8 cellular contexts compared by ENCODE assay signal in the genomic region with DNA sequence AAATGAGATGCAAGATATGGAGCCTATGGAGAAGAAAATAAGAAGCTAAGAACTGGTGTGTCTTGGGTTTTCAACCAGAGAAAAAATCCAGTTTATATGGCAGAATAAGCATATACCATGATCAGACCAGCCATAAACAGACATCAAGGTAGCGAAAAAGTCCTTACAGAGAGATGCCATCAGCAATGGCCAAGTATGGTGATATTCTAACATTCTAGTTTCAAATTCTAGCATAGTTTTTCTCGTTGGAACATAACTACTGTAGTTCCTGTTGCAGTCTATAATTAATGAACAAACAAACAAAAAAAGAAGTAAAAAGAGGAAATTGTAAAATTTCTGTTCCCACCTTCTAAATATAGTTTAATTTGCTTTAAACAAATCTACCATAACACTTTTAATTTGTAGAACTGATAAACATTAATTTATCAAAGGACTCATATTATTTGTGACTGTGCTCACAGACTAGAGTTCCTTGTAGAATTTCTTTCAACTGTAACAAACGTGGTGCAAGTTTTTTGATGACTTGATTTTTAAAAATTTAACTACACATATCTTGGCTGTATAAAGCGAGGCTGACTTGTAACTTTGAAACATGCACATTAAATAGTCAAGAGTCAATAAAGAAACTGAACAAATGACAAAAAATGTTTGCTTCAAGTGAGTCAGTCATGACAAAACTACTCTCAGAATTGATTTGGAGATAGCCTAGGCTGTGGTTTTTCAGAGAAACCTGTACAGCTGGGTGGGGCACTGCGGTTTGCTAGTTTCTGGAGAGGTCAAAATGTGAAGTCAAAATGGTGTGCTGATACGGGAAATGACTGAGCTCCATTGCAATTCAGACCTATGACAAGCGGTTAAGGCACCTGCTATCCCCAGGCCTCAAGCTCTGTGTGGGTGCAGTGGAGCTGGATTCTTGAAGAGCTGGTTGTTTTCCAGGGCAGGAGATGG. TPM values are rescaled to one million over a fixed set of nuclear protein-coding genes. Genes with fewer than 3 reads are reported as not detected.
DNase-seq lines count a peak whose midpoint lies in the region; ATAC-seq and TF ChIP-seq lines count a peak whose summit lies in the region.

No MANE protein-coding gene starts in this region.

- H3K4me3 ChIP-seq in right lobe of liver (no peak overlapping the region), BE2C (ENCODE audit: low read depth, low read length) (no peak overlapping the region)

- DNase-seq in RPMI7951 (ENCODE audit: low read depth) (peak; percentile 97), right lobe of liver (no peak), NCI-H1930 (lab: John Stamatoyannopoulos, UW) (no peak), BE2C (no peak)
- DNase-seq in activated T-helper 1 cell treated with anti-CD3 and anti-CD28 coated beads, Interleukin-2, amount 50 U/mL, for 16 hours (ENCODE audit: low read depth in 1 of 2, low spot score in 1 of 2) = peak; percentile 56 to 61
- DNase-seq in stimulated activated naive CD8-positive, alpha-beta T cell treated with anti-CD3 and anti-CD28 coated beads, Interleukin-15, amount 100 ng/mL, for 72 hours = peak; percentile 84 to 93

- H3K9me3 Mint-ChIP-seq in stimulated activated naive CD8-positive, alpha-beta T cell treated with anti-CD3 and anti-CD28 coated beads, Interleukin-15, amount 100 ng/mL, for 72 hours = no peaks in the 10 kb centered on the region

- no peak for TF ChIP-seq CTCF in right lobe of liver (IDR thresholded peaks at IDR 0.05)
- TF ChIP-seq CTCF in BE2C (IDR thresholded peaks at IDR 0.05; ENCODE audit: low read depth, low read length) = no peak

- ATAC-seq in GM18867 (IDR thresholded peaks at IDR 0.05; ENCODE audit: unreplicated experiment) (peak; percentile 85), HG03025 (IDR thresholded peaks at IDR 0.05; ENCODE audit: low FRiP score, unreplicated experiment) (peak; percentile 84), right lobe of liver (peak; percentile 5 to 37 (median 22))
- ATAC-seq in stimulated activated naive CD8-positive, alpha-beta T cell treated with anti-CD3 and anti-CD28 coated beads, Interleukin-15, amount 100 ng/mL, for 72 hours = peak; percentile 96

- H3K9me3 ChIP-seq in right lobe of liver (no peaks in the 10 kb centered on the region), BE2C (no peaks in the 10 kb centered on the region)

- no peaks in the 10 kb centered on the region for H3K27me3 Mint-ChIP-seq in stimulated activated naive CD8-positive, alpha-beta T cell treated with anti-CD3 and anti-CD28 coated beads, Interleukin-15, amount 100 ng/mL, for 72 hours

- H3K4me1 Mint-ChIP-seq in stimulated activated naive CD8-positive, alpha-beta T cell treated with anti-CD3 and anti-CD28 coated beads, Interleukin-15, amount 100 ng/mL, for 72 hours = peaks cover 81% of the 10 kb centered on the region

- peak overlapping the region in 1 of 3 donors; percentile 31 for H3K27ac ChIP-seq in right lobe of liver

- H3K4me3 Mint-ChIP-seq in stimulated activated naive CD8-positive, alpha-beta T cell treated with anti-CD3 and anti-CD28 coated beads, Interleukin-15, amount 100 ng/mL, for 72 hours = peak overlapping the region; percentile 25 to 62

- WGBS in right lobe of liver (ENCODE audit: insufficient coverage, low coverage, low lambda C conversion rate, missing lambda C conversion rate) = 64% methylated on average over 7 of the region's 7 CpGs

- peak overlapping the region; percentile 67 to 74 for H3K27ac Mint-ChIP-seq in stimulated activated naive CD8-positive, alpha-beta T cell treated with anti-CD3 and anti-CD28 coated beads, Interleukin-15, amount 100 ng/mL, for 72 hours

- H3K27me3 ChIP-seq in right lobe of liver (no peaks in the 10 kb centered on the region), BE2C (no peaks in the 10 kb centered on the region)

- no peaks in the 10 kb centered on the region for H3K36me3 ChIP-seq in right lobe of liver
- H3K36me3 ChIP-seq in BE2C = no peaks in the 10 kb centered on the region

- intact Hi-C loops in right lobe of liver (cut with DNase I) = loop anchor here in 1 of 2 donors (10.0 kb wide), 1 partner anchor 52 kb away; no protein-coding TSS in a partner anchor

- TF ChIP-seq POLR2A in right lobe of liver (IDR thresholded peaks at IDR 0.05) = no peak

- no peaks in the 10 kb centered on the region for H3K4me1 ChIP-seq in right lobe of liver
- H3K4me1 ChIP-seq in BE2C = peaks cover 11% of the 10 kb centered on the region

RNA-seq across cellular contexts. Expression of a gene that starts 10.1 kb away (rescaled TPM):
- under 0.01 TPM in 1 of 2 replicates, not detected in the other for total RNA-seq in RPMI7951 (2014; rRNA removed; shearing (Covaris generic))
- 1 to 10 TPM in 2 of 6 experiments, under 1 TPM in 4; 0.44 to 3.3 (median 0.67) TPM for total RNA-seq in right lobe of liver
- polyA plus RNA-seq in BE2C (2012; ENCODE audit: insufficient read depth, insufficient read length, low read depth) = not detected

Comparison
In these comparisons a context has a peak if more than half of its experiments do, and no peak if none do; other contexts are left out.
1. ATAC-seq: peak in every context shown above with its lines; median percentile 96 in stimulated activated naive CD8-positive, alpha-beta T cell treated with anti-CD3 and anti-CD28 coated beads, Interleukin-15, amount 100 ng/mL, for 72 hours; 85 in GM18867; 84 in HG03025; 22 in right lobe of liver.
2. DNase-seq: peak in RPMI7951 (single experiment), activated T-helper 1 cell treated with anti-CD3 and anti-CD28 coated beads, Interleukin-2, amount 50 U/mL, for 16 hours (2 of 2) and stimulated activated naive CD8-positive, alpha-beta T cell treated with anti-CD3 and anti-CD28 coated beads, Interleukin-15, amount 100 ng/mL, for 72 hours (2 of 2); none in right lobe of liver (0 of 3), NCI-H1930 (0 of 2) and BE2C (single experiment).